ENCODE assay signal across 1 cellular context in the genomic region with DNA sequence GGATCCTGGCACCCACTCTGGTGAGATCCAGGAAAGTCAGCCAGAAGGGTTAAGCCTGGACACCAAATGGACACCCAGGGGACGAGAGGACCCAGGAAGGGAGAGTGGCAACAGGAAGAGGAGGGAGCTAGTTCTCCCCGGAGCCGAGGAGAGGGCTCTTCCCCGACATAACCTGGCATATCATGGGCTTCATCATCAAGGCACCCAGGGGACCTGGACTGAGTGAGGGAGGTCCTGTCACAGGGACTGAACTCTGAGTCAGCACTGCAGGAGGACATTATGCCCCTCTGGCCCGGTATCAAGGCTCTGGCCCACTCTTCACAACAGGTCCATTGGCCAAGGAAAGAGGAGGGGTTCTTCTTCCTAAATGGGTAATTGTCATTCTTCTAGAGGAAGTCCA.
TF ChIP-seq lines count a peak whose summit lies in the region.

No MANE protein-coding gene starts in this region.

TF ChIP-seq in IMR-90, 13 proteins besides CTCF, POLR2A, EP300 and RAD21 (continued from another document):
- TF ChIP-seq RCOR1 (IDR thresholded peaks at IDR 0.05; ENCODE audit: insufficient replicate concordance, low read length) (no peak), ELK1 (IDR thresholded peaks at IDR 0.05; ENCODE audit: borderline replicate concordance, low read depth, low read length) (no peak)
